Comparison of ENCODE assay signal across 29 cellular contexts in the genomic region with DNA sequence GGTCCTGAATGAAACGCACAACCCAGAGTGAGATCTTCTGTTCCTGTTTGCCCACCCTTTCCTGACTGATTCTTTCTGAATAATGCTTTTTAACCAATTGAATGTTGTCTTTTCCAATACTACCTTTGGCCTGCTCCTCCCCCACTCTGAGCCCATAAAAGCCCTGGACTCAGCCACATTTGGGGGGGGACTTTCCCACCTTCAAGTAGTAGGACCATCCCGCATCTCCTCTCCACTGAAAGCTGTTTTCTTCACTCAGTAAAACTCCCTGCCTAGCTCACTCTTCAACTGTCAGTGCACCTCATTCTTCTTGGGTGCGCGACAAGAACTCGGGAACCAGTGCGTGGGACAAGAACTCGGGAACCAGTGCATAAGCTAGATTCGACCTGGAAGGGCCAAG.
"Had no signal": no experiment of that assay in that cellular context is flagged by ENCODE, and none has a peak within 500 bp of the region (broad histone marks: within the 10 kb centered on the region; RNA-seq: fewer than 3 reads in every experiment).

No MANE protein-coding gene starts in this region.

- H3K36me3 ChIP-seq: ascending aorta, breast epithelium, cardiac muscle cell, colonic mucosa, esophagus muscularis mucosa, gastrocnemius medialis, heart left ventricle had no signal

- H3K4me1 ChIP-seq: ascending aorta, breast epithelium, colonic mucosa, foreskin keratinocyte had no signal

- H3K27ac Mint-ChIP-seq: activated CD4-positive, alpha-beta memory T cell treated with anti-CD3 and anti-CD28 coated beads, Interleukin-2, amount 10 ng/mL, durations not matched to agents 7 days and 5 days; activated CD4-positive, alpha-beta T cell treated with anti-CD3 and anti-CD28 coated beads, Interleukin-2, amount 10 ng/mL, durations not matched to agents 7 days and 5 days; activated naive CD4-positive, alpha-beta T cell treated with anti-CD3 and anti-CD28 coated beads, Interleukin-2, amount 10 ng/mL, durations not matched to agents 7 days and 5 days; activated naive CD4-positive, alpha-beta T cell treated with anti-CD3 and anti-CD28 coated beads, Interleukin-2, amount 50 U/mL, for 72 hours; activated naive CD8-positive, alpha-beta T cell treated with anti-CD3 and anti-CD28 coated beads, Interleukin-2, amount 10 ng/mL, durations not matched to agents 7 days and 5 days; activated T-cell treated with anti-CD3 and anti-CD28 coated beads, Interleukin-2, amount 50 U/mL, for 24 hours; activated T-cell treated with anti-CD3 and anti-CD28 coated beads, Interleukin-2, amount 50 U/mL, for 72 hours had no signal

- H3K9me3 ChIP-seq: ascending aorta, colonic mucosa, esophagus muscularis mucosa, gastrocnemius medialis had no signal

- H3K4me1 Mint-ChIP-seq: activated CD4-positive, alpha-beta memory T cell treated with anti-CD3 and anti-CD28 coated beads, Interleukin-2, amount 10 ng/mL, durations not matched to agents 7 days and 5 days; activated naive CD4-positive, alpha-beta T cell treated with anti-CD3 and anti-CD28 coated beads, Interleukin-2, amount 10 ng/mL, durations not matched to agents 7 days and 5 days had no signal

- H3K27me3 ChIP-seq: ascending aorta, breast epithelium, cardiac muscle cell, colonic mucosa, esophagus muscularis mucosa, foreskin keratinocyte, gastrocnemius medialis, heart left ventricle had no signal

- DNase-seq: activated CD4-positive, alpha-beta memory T cell treated with anti-CD3 and anti-CD28 coated beads, Interleukin-2, amount 10 ng/mL, durations not matched to agents 7 days and 5 days; activated CD4-positive, alpha-beta T cell treated with anti-CD3 and anti-CD28 coated beads for 1 hour; activated CD4-positive, alpha-beta T cell treated with anti-CD3 and anti-CD28 coated beads for 4 hours; activated CD4-positive, alpha-beta T cell treated with anti-CD3 and anti-CD28 coated beads, Interleukin-2, amount 10 ng/mL, durations not matched to agents 7 days and 5 days; activated CD4-positive, alpha-beta T cell treated with anti-CD3 and anti-CD28 coated beads, Interleukin-2, amount 50 U/mL, for 4 hours; activated CD8-positive, alpha-beta memory T cell treated with anti-CD3 and anti-CD28 coated beads, Interleukin-2, amount 50 U/mL, for 48 hours; activated gamma-delta T cell; activated naive CD4-positive, alpha-beta T cell; activated naive CD4-positive, alpha-beta T cell treated with anti-CD3 and anti-CD28 coated beads, Interleukin-2, amount 10 ng/mL, durations not matched to agents 7 days and 5 days; activated naive CD8-positive, alpha-beta T cell treated with anti-CD3 and anti-CD28 coated beads, Interleukin-2, amount 10 ng/mL, durations not matched to agents 7 days and 5 days; activated T-cell treated with anti-CD3 and anti-CD28 coated beads for 4 hours; activated T-cell treated with anti-CD3 and anti-CD28 coated beads, Interleukin-2, amount 50 U/mL, for 24 hours; activated T-cell treated with anti-CD3 and anti-CD28 coated beads, Interleukin-2, amount 50 U/mL, for 72 hours; central memory CD4-positive, alpha-beta T cell; cerebellar nuclear complex; colonic mucosa; effector CD8-positive, alpha-beta T cell; erythroblast; foreskin keratinocyte; gastrocnemius medialis; glutamatergic neuron; heart left ventricle; T-helper 2 cell had no signal

- H3K27me3 Mint-ChIP-seq: activated CD4-positive, alpha-beta memory T cell treated with anti-CD3 and anti-CD28 coated beads, Interleukin-2, amount 10 ng/mL, durations not matched to agents 7 days and 5 days; activated CD4-positive, alpha-beta T cell treated with anti-CD3 and anti-CD28 coated beads, Interleukin-2, amount 10 ng/mL, durations not matched to agents 7 days and 5 days; activated naive CD4-positive, alpha-beta T cell treated with anti-CD3 and anti-CD28 coated beads, Interleukin-2, amount 10 ng/mL, durations not matched to agents 7 days and 5 days; activated naive CD8-positive, alpha-beta T cell treated with anti-CD3 and anti-CD28 coated beads, Interleukin-2, amount 10 ng/mL, durations not matched to agents 7 days and 5 days; activated T-cell treated with anti-CD3 and anti-CD28 coated beads, Interleukin-2, amount 50 U/mL, for 24 hours; brain had no signal

- H3K4me3 ChIP-seq: ascending aorta, breast epithelium, cardiac muscle cell, colonic mucosa, esophagus muscularis mucosa, gastrocnemius medialis, heart left ventricle had no signal

- H3K4me3 Mint-ChIP-seq: activated CD4-positive, alpha-beta memory T cell treated with anti-CD3 and anti-CD28 coated beads, Interleukin-2, amount 10 ng/mL, durations not matched to agents 7 days and 5 days; activated CD4-positive, alpha-beta T cell treated with anti-CD3 and anti-CD28 coated beads, Interleukin-2, amount 10 ng/mL, durations not matched to agents 7 days and 5 days; activated naive CD4-positive, alpha-beta T cell treated with anti-CD3 and anti-CD28 coated beads, Interleukin-2, amount 10 ng/mL, durations not matched to agents 7 days and 5 days; activated naive CD8-positive, alpha-beta T cell treated with anti-CD3 and anti-CD28 coated beads, Interleukin-2, amount 10 ng/mL, durations not matched to agents 7 days and 5 days; activated T-cell treated with anti-CD3 and anti-CD28 coated beads, Interleukin-2, amount 50 U/mL, for 24 hours; activated T-cell treated with anti-CD3 and anti-CD28 coated beads, Interleukin-2, amount 50 U/mL, for 72 hours; brain had no signal

- H3K27ac ChIP-seq: ascending aorta, breast epithelium, cardiac muscle cell, colonic mucosa, esophagus muscularis mucosa, foreskin keratinocyte, gastrocnemius medialis, heart left ventricle had no signal

- H3K36me3 Mint-ChIP-seq: activated naive CD4-positive, alpha-beta T cell treated with anti-CD3 and anti-CD28 coated beads, Interleukin-2, amount 10 ng/mL, durations not matched to agents 7 days and 5 days had no signal

- ATAC-seq: activated naive CD4-positive, alpha-beta T cell treated with anti-CD3 and anti-CD28 coated beads, Interleukin-2, amount 50 U/mL, for 72 hours; activated T-cell treated with anti-CD3 and anti-CD28 coated beads, Interleukin-2, amount 50 U/mL, for 72 hours; foreskin keratinocyte; gastrocnemius medialis; heart left ventricle had no signal
